Comparison of ENCODE assay signal across 14 cellular contexts in genomic region chr16:10609410-10609774, GRCh38. TPM values are rescaled to one million over a fixed set of nuclear protein-coding genes. Genes with fewer than 3 reads are reported as not detected.
A peak's percentile ranks its signal among the peaks of the same experiment; 100 is the strongest.
DNase-seq lines count a peak whose midpoint lies in the region; ATAC-seq and TF ChIP-seq lines count a peak whose summit lies in the region.
"Had no signal": no experiment of that assay in that cellular context is flagged by ENCODE, and none has a peak within 500 bp of the region (broad histone marks: within the 10 kb centered on the region; RNA-seq: fewer than 3 reads in every experiment).

No MANE protein-coding gene starts in this region.

- H2BK12ac ChIP-seq in neuronal stem cell (ENCODE audit: low read length), result no peak overlapping the region

- H3K23ac ChIP-seq in neuronal stem cell (ENCODE audit: low read depth, low read length, poor library complexity), result no peak overlapping the region

- H3K9me3 ChIP-seq in Panc1 (ENCODE audit: control insufficient read depth, insufficient read depth, low read depth, low read length), result no peaks in the 10 kb centered on the region
- H3K9me3 ChIP-seq in neuronal stem cell (replicated peaks in 1 of 2; ENCODE audit: control insufficient read depth in 2 of 2, insufficient read depth in 1 of 2, low read depth in 1 of 2, low read length in 2 of 2), result no peaks in the 10 kb centered on the region
- H3K9me3 ChIP-seq: tibial artery had no signal

- no peak overlapping the region for H3K18ac ChIP-seq in neuronal stem cell (ENCODE audit: low read length)

- ATAC-seq in Panc1, result no peak
- no peak for ATAC-seq in GM21717 (IDR thresholded peaks at IDR 0.05; ENCODE audit: unreplicated experiment)

- no peak overlapping the region for H2BK15ac ChIP-seq in neuronal stem cell (ENCODE audit: low read length)

- H3K36me3 ChIP-seq in Panc1 (ENCODE audit: control insufficient read depth, insufficient read depth, low read length) (no peaks in the 10 kb centered on the region), neuronal stem cell (replicated peaks in 1 of 2; ENCODE audit: control insufficient read depth in 2 of 2, insufficient read depth in 2 of 2, low read length in 2 of 2) (no peaks in the 10 kb centered on the region)
- H3K36me3 ChIP-seq: tibial artery had no signal

- POLR2A ChIA-PET in Panc1 (lab: Charles Lee), result no interaction called here

- no CpG with 5 or more reads among the region's 7 CpGs for WGBS in neuronal stem cell (ENCODE audit: extremely low coverage in 2 of 2, insufficient read length in 2 of 2, insufficient replicate concordance in 1 of 2), 2 donors

- no peak overlapping the region for H2BK5ac ChIP-seq in neuronal stem cell (ENCODE audit: low read length)

- no peak overlapping the region for H2AK5ac ChIP-seq in neuronal stem cell (ENCODE audit: low read depth, low read length)

- H3K27me3 ChIP-seq in Panc1 (ENCODE audit: control insufficient read depth, insufficient read depth, low read length), result no peaks in the 10 kb centered on the region
- peaks cover 0 to 11% (median 0%) of the 10 kb centered on the region in 3 experiments for H3K27me3 ChIP-seq in neuronal stem cell (ENCODE audit: control insufficient read depth in 3 of 3, insufficient read depth in 3 of 3, low read depth in 1 of 3, low read length in 3 of 3)
- H3K27me3 ChIP-seq: tibial artery had no signal

- H2AFZ ChIP-seq in neuronal stem cell (ENCODE audit: low read length), result peak overlapping the region; percentile 18

- in situ Hi-C loops in Panc1 (cut with HindIII; ENCODE audit: low pct_unique_long_range_greater_than_20kb, low sequenced_read_pairs), result no loop called here

- peak; percentile 85 for DNase-seq in AG20443 (ENCODE audit: low spot score)
- DNase-seq in Panc1 (ENCODE audit: low read depth, low spot score), result peak; percentile 10
- DNase-seq in fibroblast of the conjunctiva (ENCODE audit: low read depth), result peak; percentile 32
- DNase-seq in neuronal stem cell (ENCODE audit: low spot score), result no peak
- DNase-seq in NCI-H1417 treated with DMSO at 0.1 percent for 48 hours (lab: John Stamatoyannopoulos, UW), result no peak
- DNase-seq in activated CD4-positive, CD25-positive, alpha-beta regulatory T cell (lab: John Stamatoyannopoulos, UW), result no peak
- DNase-seq in NCI-H2171 (lab: John Stamatoyannopoulos, UW), result no peak
- DNase-seq: activated CD4-positive, alpha-beta T cell treated with anti-CD3 and anti-CD28 coated beads for 1 hour; CD4-positive, alpha-beta memory T cell; NCI-H1105; NCI-H774; tibial artery had no signal

- H4K91ac ChIP-seq in neuronal stem cell (ENCODE audit: low read depth, low read length, poor library complexity), result no peak overlapping the region

- TF ChIP-seq CTCF in Panc1 (IDR thresholded peaks at IDR 0.05), result no peak

- H3K4me2 ChIP-seq in neuronal stem cell (ENCODE audit: insufficient read depth, low read length, poor library complexity, severe bottlenecking), result no peak overlapping the region

- H3K4me1 ChIP-seq in Panc1 (ENCODE audit: control insufficient read depth, insufficient read depth, low read length) (no peaks in the 10 kb centered on the region), neuronal stem cell (ENCODE audit: control insufficient read depth in 2 of 2, insufficient read depth in 1 of 2, low read depth in 1 of 2, low read length in 2 of 2) (peaks cover 0 to 11% of the 10 kb centered on the region in 2 donors)
- H3K4me1 ChIP-seq: tibial artery had no signal

- CTCF ChIA-PET in Panc1 (lab: Charles Lee), result no interaction called here

- no peak overlapping the region for H3K4ac ChIP-seq in neuronal stem cell (ENCODE audit: low read length)

- H3K4me3 ChIP-seq in Panc1 (ENCODE audit: low read depth in 2 of 2, low read length in 2 of 2) (no peak overlapping the region), neuronal stem cell (ENCODE audit: low read length in 2 of 2) (no peak overlapping the region)
- H3K4me3 ChIP-seq: SK-N-MC, tibial artery had no signal

- no peak overlapping the region for H2BK120ac ChIP-seq in neuronal stem cell (ENCODE audit: low read depth, low read length)

- BruUV-seq in Panc1 (replicated peaks; lab: Mats Ljungman, UMichigan), result no TSS peak

- no peak overlapping the region for H3K9ac ChIP-seq in neuronal stem cell (ENCODE audit: low read depth, low read length, poor library complexity)

- no peak overlapping the region for H4K8ac ChIP-seq in neuronal stem cell (ENCODE audit: low read depth, low read length)

- intact Hi-C loops in Panc1 (cut with micrococcal nuclease; ENCODE audit: unreplicated experiment), result no loop called here

- H3K14ac ChIP-seq in neuronal stem cell (ENCODE audit: low read length), result no peak overlapping the region

- no peaks in the 10 kb centered on the region for H3K79me1 ChIP-seq in neuronal stem cell (ENCODE audit: low read depth, low read length)

- H3K27ac ChIP-seq in Panc1 (ENCODE audit: low read length) (no peak overlapping the region), neuronal stem cell (replicated peaks; ENCODE audit: low read length) (no peak overlapping the region)
- H3K27ac ChIP-seq: SK-N-MC, tibial artery had no signal

RNA-seq across cellular contexts. Expression of gene EMP2, which starts 29.0 kb away (rescaled TPM):
- 13.8 TPM for total RNA-seq in Panc1 (2021; ENCODE audit: unreplicated experiment)
- 8.2 TPM for polyA plus RNA-seq in Panc1 (2012; ENCODE audit: insufficient read length)
- 22.1 TPM for polyA plus RNA-seq in neuronal stem cell (2013, experiment 1 of 2)
- 23.3 TPM for polyA plus RNA-seq in neuronal stem cell (2013, experiment 2 of 2)
- total RNA-seq: CD4-positive, alpha-beta memory T cell had no signal
- polyA plus RNA-seq: CD4-positive, alpha-beta memory T cell had no signal

Comparison
In these comparisons a context has a peak if more than half of its experiments do, and no peak if none do; other contexts are left out.
1. DNase-seq: peak in AG20443 (single experiment), Panc1 (single experiment) and fibroblast of the conjunctiva (single experiment); none in neuronal stem cell (single experiment), NCI-H1417 treated with DMSO at 0.1 percent for 48 hours (single experiment), activated CD4-positive, CD25-positive, alpha-beta regulatory T cell (0 of 4) and NCI-H2171 (single experiment).